In genomic region chr12:118773956-118774723, GRCh38 we compare ENCODE assay signal across 13 cellular contexts.
DNase-seq lines count a peak whose midpoint lies in the region; ATAC-seq lines count a peak whose summit lies in the region.
"Had no signal": no experiment of that assay in that cellular context is flagged by ENCODE, and none has a peak within 500 bp of the region (broad histone marks: within the 10 kb centered on the region; RNA-seq: fewer than 3 reads in every experiment).

No MANE protein-coding gene starts in this region.

- DNase-seq in NCI-H128 (lab: John Stamatoyannopoulos, UW; ENCODE audit: unreplicated experiment) (peak; percentile 94), NCI-H524 (lab: John Stamatoyannopoulos, UW) (peak; percentile 82 to 84), iPS DF 4.7 (ENCODE audit: extremely low read depth, low spot score) (peak; percentile 79), substantia nigra (lab: John Stamatoyannopoulos, UW) (peak in 30 of 49 donors; percentile 2 to 54 (median 18)), GF-D8 (lab: John Stamatoyannopoulos, UW) (no peak)
- DNase-seq: activated CD4-positive, alpha-beta T cell treated with anti-CD3 and anti-CD28 coated beads, Interleukin-2, amount 50 U/mL, for 1 hour; activated naive CD4-positive, alpha-beta T cell treated with anti-CD3 and anti-CD28 coated beads, Interleukin-2, amount 10 ng/mL, durations not matched to agents 7 days and 5 days; heart left ventricle; naive thymus-derived CD4-positive, alpha-beta T cell had no signal

- no peak for ATAC-seq in HG03342 (IDR thresholded peaks at IDR 0.05; ENCODE audit: unreplicated experiment)
- ATAC-seq in GM19023 (IDR thresholded peaks at IDR 0.05; ENCODE audit: unreplicated experiment) = no peak
- no peak for ATAC-seq in HG03045 (IDR thresholded peaks at IDR 0.05; ENCODE audit: unreplicated experiment)
- ATAC-seq: heart left ventricle; naive thymus-derived CD4-positive, alpha-beta T cell had no signal

- H3K27ac ChIP-seq in substantia nigra (ENCODE audit: low read depth, low read length, poor library complexity, severe bottlenecking) = no peak overlapping the region
- H3K27ac ChIP-seq: heart left ventricle, SJSA1 had no signal
